8 cellular contexts compared by ENCODE assay signal in the genomic region with DNA sequence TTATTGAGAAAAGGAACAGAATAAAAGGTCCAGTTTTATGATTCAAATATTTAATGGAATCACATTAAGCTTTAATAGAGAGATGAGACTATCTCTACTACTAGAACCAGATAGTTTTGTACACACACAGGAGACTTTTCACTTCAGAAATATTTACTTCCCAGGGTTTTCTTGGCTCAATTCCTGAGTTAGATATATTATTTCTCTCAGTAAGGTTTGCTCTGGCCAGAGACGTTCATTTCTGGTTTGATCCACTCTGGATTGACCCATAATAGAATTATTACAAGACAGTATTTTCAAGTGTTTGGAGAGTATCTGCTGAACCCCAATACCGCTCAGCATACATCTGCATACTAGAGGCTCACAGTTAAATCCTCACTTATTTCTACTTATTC. TPM values are rescaled to one million over a fixed set of nuclear protein-coding genes. Genes with fewer than 3 reads are reported as not detected.
DNase-seq lines count a peak whose midpoint lies in the region; ATAC-seq and TF ChIP-seq lines count a peak whose summit lies in the region.

No MANE protein-coding gene starts in this region.

- peak overlapping the region; percentile 30 to 96 (median 91) for H3K27ac Mint-ChIP-seq in naive B cell

- peaks cover 18% of the 10 kb centered on the region for H3K4me1 ChIP-seq in Loucy (ENCODE audit: insufficient read depth, low read length, poor library complexity, severe bottlenecking)

- peaks cover 0 to 5% (median 0%) of the 10 kb centered on the region in 3 donors for H3K27me3 Mint-ChIP-seq in naive B cell

- H3K4me2 ChIP-seq in Loucy (ENCODE audit: low read depth, low read length, poor library complexity, severe bottlenecking): peak overlapping the region; percentile 92

- H3F3A ChIP-seq in Loucy (ENCODE audit: low read depth): 0 out of 2 replicates have a peak, but pooled peaks cover 2% of the 10 kb centered on the region

- peak overlapping the region; percentile 81 for H3K4me3 ChIP-seq in AG10803 (ENCODE audit: low read length)
- H3K4me3 ChIP-seq in Loucy (ENCODE audit: low read length, poor library complexity, severe bottlenecking): peak overlapping the region; percentile 80

- H3K36me3 Mint-ChIP-seq in naive B cell: peaks cover 0 to 4% of the 10 kb centered on the region in 2 donors

- H3K9me2 ChIP-seq in Loucy (replicated peaks; ENCODE audit: low read depth, low read length): no peaks in the 10 kb centered on the region

- peak overlapping the region; percentile 90 to 99 (median 93) for H3K4me3 Mint-ChIP-seq in naive B cell

- peaks cover 17 to 23% (median 22%) of the 10 kb centered on the region in 3 donors for H3K4me1 Mint-ChIP-seq in naive B cell

- no peaks in the 10 kb centered on the region for H3K36me3 ChIP-seq in Loucy (ENCODE audit: insufficient read depth, low read length)

- H3K9ac ChIP-seq in Loucy (ENCODE audit: low read depth, low read length, poor library complexity, severe bottlenecking): peak overlapping the region; percentile 94

- peak; percentile 12 for DNase-seq in AG10803 (ENCODE audit: low read depth)
- DNase-seq in dermis blood vessel endothelial cell: peak; percentile 3
- no peak for DNase-seq in naive B cell
- no peak for DNase-seq in DMS 273 treated with DMSO at 0.1 percent for 48 hours (lab: John Stamatoyannopoulos, UW)
- DNase-seq in cortex of kidney (lab: John Stamatoyannopoulos, UW): no peak
- DNase-seq in stimulated activated CD4-positive, alpha-beta T cell treated with anti-CD3 and anti-CD28 coated beads, Interleukin-2, amount 100 ng/mL, for 24 hours: no peak
- DNase-seq in GM13977 (ENCODE audit: low spot score): no peak

- H4K20me1 ChIP-seq in Loucy (ENCODE audit: insufficient read depth, low read length, poor library complexity, severe bottlenecking): peaks cover 12% of the 10 kb centered on the region

- H3K79me2 ChIP-seq in Loucy (ENCODE audit: insufficient read depth, low read length): peaks cover 37% of the 10 kb centered on the region

- H3K9me3 Mint-ChIP-seq in naive B cell: no peaks in the 10 kb centered on the region

- no peak for ATAC-seq in naive B cell (ENCODE audit: low read depth in 2 of 2)

- H3K27me3 ChIP-seq in Loucy (ENCODE audit: insufficient read depth, low read length, poor library complexity, severe bottlenecking): no peaks in the 10 kb centered on the region

- H2AFZ ChIP-seq in Loucy (ENCODE audit: low read length): no peak overlapping the region

- TF ChIP-seq CTCF in AG10803 (conservative IDR thresholded peaks at IDR 0.05; ENCODE audit: low read length): no peak
- TF ChIP-seq CTCF in Loucy (conservative IDR thresholded peaks at IDR 0.05; ENCODE audit: low read length): no peak
- TF ChIP-seq CTCF in GM13977 (IDR thresholded peaks at IDR 0.05; ENCODE audit: extremely low read depth, insufficient read depth, missing control alignments): no peak

- in situ Hi-C loops in GM13977 (cut with MboI; ENCODE audit: low pct_unique_long_range_greater_than_20kb, low sequenced_read_pairs, unreplicated experiment): no loop called here

- H3K9me3 ChIP-seq in Loucy (ENCODE audit: insufficient read depth, low read depth, low read length): no peaks in the 10 kb centered on the region

RNA-seq across cellular contexts. Expression of gene RCOR3, which starts 1.3 kb away (rescaled TPM):
- total RNA-seq in dermis blood vessel endothelial cell: 11.2 and 14.8 TPM in 2 replicates
- 10 to 100 TPM; 16.6 to 43.1 (median 29.5) TPM for polyA plus RNA-seq in naive B cell (ENCODE audit: low read depth in 6 of 6)

Comparison
In these comparisons a context has a peak if more than half of its experiments do, and no peak if none do; other contexts are left out.
1. DNase-seq: peak in AG10803 (single experiment) and dermis blood vessel endothelial cell (single experiment); none in naive B cell (single experiment), DMS 273 treated with DMSO at 0.1 percent for 48 hours (single experiment), cortex of kidney (single experiment), stimulated activated CD4-positive, alpha-beta T cell treated with anti-CD3 and anti-CD28 coated beads, Interleukin-2, amount 100 ng/mL, for 24 hours (0 of 2) and GM13977 (single experiment).